In genomic region chr3:181969925-181970324, GRCh38 we compare ENCODE assay signal across 19 cellular contexts.
"Had no signal": no experiment of that assay in that cellular context is flagged by ENCODE, and none has a peak within 500 bp of the region (broad histone marks: within the 10 kb centered on the region; RNA-seq: fewer than 3 reads in every experiment).

No MANE protein-coding gene starts in this region.

- DNase-seq: KBM-7, MV-4-11, NCI-H1048, NCI-H1105, NCI-H1436 treated with DMSO at 0.1 percent for 48 hours, NCI-H187, NCI-H2029, NCI-H2081 treated with DMSO at 0.1 percent for 48 hours, NCI-H2171, NCI-H226, NCI-H446, NCI-H510A, NCI-H524 treated with DMSO at 0.1 percent for 48 hours, NCI-H69, NCI-H774, PC-3, SHP77 had no signal

- ATAC-seq: Panc1, PC-3, SK-N-SH treated with all-trans-retinoic acid at 6 μM for 48 hours had no signal
